ENCODE assay signal across 11 cellular contexts in the genomic region with DNA sequence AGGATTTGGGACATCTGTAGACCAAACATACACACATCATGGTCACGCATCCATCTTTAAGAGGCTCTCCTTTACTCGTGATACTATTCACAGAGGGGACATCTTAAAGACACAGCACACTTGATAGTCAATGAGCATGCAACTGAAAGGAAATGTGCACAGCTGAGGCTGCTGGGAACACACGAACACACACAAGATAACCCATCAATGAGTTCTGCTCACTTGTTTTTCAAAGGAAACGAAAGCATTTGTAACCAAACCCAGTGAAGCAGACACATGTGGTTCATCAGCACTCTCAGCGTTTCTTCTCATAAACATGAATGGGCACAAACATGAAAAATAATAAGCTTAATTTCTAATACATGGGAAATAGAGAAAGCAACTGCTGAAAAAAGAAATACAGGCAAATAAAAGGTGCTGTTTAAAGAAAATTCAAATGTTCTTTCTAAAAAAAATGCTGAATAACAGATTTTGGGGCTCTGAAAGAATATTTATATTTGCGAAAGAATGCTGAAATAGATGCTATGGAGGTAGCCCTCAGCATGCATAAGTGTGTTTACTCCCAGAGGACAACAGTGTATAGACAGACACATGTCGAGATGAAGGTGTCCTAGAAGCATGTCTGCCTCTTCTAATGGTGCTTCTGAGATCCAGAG. TPM values are rescaled to one million over a fixed set of nuclear protein-coding genes. Genes with fewer than 3 reads are reported as not detected.
DNase-seq lines count a peak whose midpoint lies in the region; ATAC-seq, FAIRE-seq and TF ChIP-seq lines count a peak whose summit lies in the region.
"Had no signal": no experiment of that assay in that cellular context is flagged by ENCODE, and none has a peak within 500 bp of the region (broad histone marks: within the 10 kb centered on the region; RNA-seq: fewer than 3 reads in every experiment).

No MANE protein-coding gene starts in this region.

- no peaks in the 10 kb centered on the region for H3K79me2 ChIP-seq in K562 (ENCODE audit: control insufficient read depth, insufficient read depth, low read length)

- H3K9ac ChIP-seq in K562 (ENCODE audit: insufficient read depth in 1 of 2, low read depth in 2 of 2, low read length in 2 of 2): no peak overlapping the region

- TF ChIP-seq CTCF in K562 (IDR thresholded peaks at IDR 0.05 in 2 of 3, conservative IDR thresholded peaks at IDR 0.05 in 1 of 3; ENCODE audit: insufficient read depth in 2 of 3, low read depth in 1 of 3, low read length in 3 of 3) (no peak), progenitor cell of endocrine pancreas (IDR thresholded peaks at IDR 0.05; ENCODE audit: unreplicated experiment) (no peak)

- no peak for TF ChIP-seq RAD21 in K562 (CRISPR knock-in tag; conservative IDR thresholded peaks at IDR 0.05 in 1 of 2, IDR thresholded peaks at IDR 0.05 in 1 of 2)

- no peaks in the 10 kb centered on the region for H3K27me3 Mint-ChIP-seq in progenitor cell of endocrine pancreas

- H3K4me1 Mint-ChIP-seq in progenitor cell of endocrine pancreas (ENCODE audit: low read depth): no peaks in the 10 kb centered on the region

- no peaks in the 10 kb centered on the region for H3K27me3 ChIP-seq in K562 (ENCODE audit: control insufficient read depth in 2 of 2, insufficient read depth in 2 of 2, low read length in 2 of 2)
- H3K27me3 ChIP-seq in MG63: no peaks in the 10 kb centered on the region

- H3K4me3 Mint-ChIP-seq in progenitor cell of endocrine pancreas (ENCODE audit: low read depth): no peak overlapping the region
- H3K4me3 Mint-ChIP-seq: activated naive CD4-positive, alpha-beta T cell treated with anti-CD3 and anti-CD28 coated beads, Interleukin-2, amount 50 U/mL, for 24 hours had no signal

- peaks cover 4% of the 10 kb centered on the region for H3K9me3 Mint-ChIP-seq in progenitor cell of endocrine pancreas (ENCODE audit: low read depth)

- no peaks in the 10 kb centered on the region for H4K20me1 ChIP-seq in K562 (replicated peaks; ENCODE audit: control insufficient read depth, insufficient read depth, low read length)

- H3K27ac ChIP-seq in K562 (ENCODE audit: extremely low read depth, low read depth, low read length): no peak overlapping the region

- peak overlapping the region; percentile 37; the same call in 1 of the 2 replicates for H2AFZ ChIP-seq in K562 (ENCODE audit: low read depth, low read length)

- no peak overlapping the region for H3K27ac Mint-ChIP-seq in progenitor cell of endocrine pancreas
- H3K27ac Mint-ChIP-seq: activated naive CD4-positive, alpha-beta T cell treated with anti-CD3 and anti-CD28 coated beads, Interleukin-2, amount 50 U/mL, for 24 hours had no signal

- H3K4me3 ChIP-seq in K562 (no peak overlapping the region), MG63 (no peak overlapping the region)

- TF ChIP-seq POLR2A in K562 (conservative IDR thresholded peaks at IDR 0.05): no peak

- DNase-seq in K562 (ENCODE audit: extremely low read depth in 1 of 4, low spot score in 3 of 4) (no peak), progenitor cell of endocrine pancreas (ENCODE audit: low spot score, unreplicated experiment) (no peak), MG63 (no peak), amygdala (lab: John Stamatoyannopoulos, UW) (no peak)
- DNase-seq: effector CD8-positive, alpha-beta T cell; NCI-H1436 treated with DMSO at 0.1 percent for 48 hours; small intestine had no signal

- CTCF ChIA-PET in K562 (lab: Yijun Ruan, JAX; ENCODE audit: low intra/inter-chr PET ratio): no interaction called here

- H3K36me3 ChIP-seq in K562 (ENCODE audit: control insufficient read depth, insufficient read depth, low read length): no peaks in the 10 kb centered on the region
- no peaks in the 10 kb centered on the region for H3K36me3 ChIP-seq in MG63

- POLR2A ChIA-PET in K562 (lab: Yijun Ruan, JAX): interaction anchor here (1.1 kb wide), 1 partner anchor 337 kb away, joined by 3 read pairs; no protein-coding TSS in a partner anchor

- no peaks in the 10 kb centered on the region for H3K9me1 ChIP-seq in K562 (ENCODE audit: control insufficient read depth, insufficient read depth, low read length)

- no peak for FAIRE-seq in K562 (lab: Jason Lieb, UNC)
- FAIRE-seq: small intestine had no signal

- in situ Hi-C loops in K562 (cut with MboI): no loop called here

- intact Hi-C loops in K562 (cut with micrococcal nuclease): loop anchor here (10.0 kb wide), 1 partner anchor 75 kb away; no protein-coding TSS in a partner anchor

- 19% methylated on average over 7 of the region's 7 CpGs for WGBS in K562 (ENCODE audit: insufficient coverage, low coverage, missing lambda C conversion rate)

- H3K9me3 ChIP-seq in K562 (replicated peaks; ENCODE audit: control insufficient read depth, insufficient read depth, low read depth, low read length): no peaks in the 10 kb centered on the region
- no peaks in the 10 kb centered on the region for H3K9me3 ChIP-seq in MG63

- no TSS peak for BruUV-seq in K562 (replicated peaks; lab: Mats Ljungman, UMichigan)

- H3K4me1 ChIP-seq in K562 (replicated peaks in 1 of 2; ENCODE audit: control insufficient read depth in 2 of 2, insufficient read depth in 2 of 2, low read length in 2 of 2): peaks cover 0 to 8% of the 10 kb centered on the region in 2 experiments; a peak in 3 of 5 replicates

- no peak overlapping the region; the same call in 1 of the 2 replicates for H3K4me2 ChIP-seq in K562 (ENCODE audit: insufficient read depth, low read length)

- TF ChIP-seq EP300 in K562 (IDR thresholded peaks at IDR 0.05; ENCODE audit: low read length): no peak

- H3K36me3 Mint-ChIP-seq in progenitor cell of endocrine pancreas (ENCODE audit: insufficient read depth): peaks cover 6% of the 10 kb centered on the region

- ATAC-seq in GM18517 (IDR thresholded peaks at IDR 0.05; ENCODE audit: unreplicated experiment): peak; percentile 75
- ATAC-seq in GM19468 (IDR thresholded peaks at IDR 0.05; ENCODE audit: extremely low read depth, unreplicated experiment): peak; percentile 87
- peak; percentile 81 for ATAC-seq in HG03039 (IDR thresholded peaks at IDR 0.05; ENCODE audit: unreplicated experiment)
- ATAC-seq in K562: no peak

TF ChIP-seq in K562, 482 proteins besides CTCF, POLR2A, EP300 and RAD21:
- TF ChIP-seq, protein P1, sequence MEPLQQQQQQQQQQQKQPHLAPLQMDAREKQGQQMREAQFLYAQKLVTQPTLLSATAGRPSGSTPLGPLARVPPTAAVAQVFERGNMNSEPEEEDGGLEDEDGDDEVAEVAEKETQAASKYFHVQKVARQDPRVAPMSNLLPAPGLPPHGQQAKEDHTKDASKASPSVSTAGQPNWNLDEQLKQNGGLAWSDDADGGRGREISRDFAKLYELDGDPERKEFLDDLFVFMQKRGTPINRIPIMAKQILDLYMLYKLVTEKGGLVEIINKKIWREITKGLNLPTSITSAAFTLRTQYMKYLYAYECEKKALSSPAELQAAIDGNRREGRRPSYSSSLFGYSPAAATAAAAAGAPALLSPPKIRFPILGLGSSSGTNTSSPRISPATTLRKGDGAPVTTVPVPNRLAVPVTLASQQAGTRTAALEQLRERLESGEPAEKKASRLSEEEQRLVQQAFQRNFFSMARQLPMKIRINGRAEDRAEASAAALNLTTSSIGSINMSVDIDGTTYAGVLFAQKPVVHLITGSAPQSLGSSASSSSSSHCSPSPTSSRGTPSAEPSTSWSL (CRISPR knock-in tag; IDR thresholded peaks at IDR 0.05; ENCODE audit: borderline replicate concordance): no peak
- TF ChIP-seq ZNF124 (CRISPR knock-in tag; IDR thresholded peaks at IDR 0.05): no peak
- TF ChIP-seq MAFG (tag; conservative IDR thresholded peaks at IDR 0.05): 0 out of 2 replicates have a peak, but pooled peaks have one; percentile 26
- peak; percentile 61; the same call in 1 of the 2 replicates for TF ChIP-seq C11orf30 (IDR thresholded peaks at IDR 0.05; ENCODE audit: low read depth)
- no peak for TF ChIP-seq CC2D1A (IDR thresholded peaks at IDR 0.05)
- peak; percentile 70 for TF ChIP-seq ZNF316 (IDR thresholded peaks at IDR 0.05)
- TF ChIP-seq, protein P2, sequence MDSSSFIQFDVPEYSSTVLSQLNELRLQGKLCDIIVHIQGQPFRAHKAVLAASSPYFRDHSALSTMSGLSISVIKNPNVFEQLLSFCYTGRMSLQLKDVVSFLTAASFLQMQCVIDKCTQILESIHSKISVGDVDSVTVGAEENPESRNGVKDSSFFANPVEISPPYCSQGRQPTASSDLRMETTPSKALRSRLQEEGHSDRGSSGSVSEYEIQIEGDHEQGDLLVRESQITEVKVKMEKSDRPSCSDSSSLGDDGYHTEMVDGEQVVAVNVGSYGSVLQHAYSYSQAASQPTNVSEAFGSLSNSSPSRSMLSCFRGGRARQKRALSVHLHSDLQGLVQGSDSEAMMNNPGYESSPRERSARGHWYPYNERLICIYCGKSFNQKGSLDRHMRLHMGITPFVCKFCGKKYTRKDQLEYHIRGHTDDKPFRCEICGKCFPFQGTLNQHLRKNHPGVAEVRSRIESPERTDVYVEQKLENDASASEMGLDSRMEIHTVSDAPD (CRISPR knock-in tag; IDR thresholded peaks at IDR 0.05): no peak

RNA-seq across cellular contexts. Expression of a gene that starts 59.7 kb away (rescaled TPM):
- not detected in 2 replicates for total RNA-seq in K562 (2011; cell fraction: chromatin; rRNA removed; ENCODE audit: low replicate concordance)
- total RNA-seq in K562 (2011; cell fraction: nucleolus; rRNA removed): not detected in 2 replicates
- 0.29 TPM in 1 of 2 replicates, not detected in the other for total RNA-seq in K562 (2011; cell fraction: nucleoplasm; rRNA removed)
- total RNA-seq in K562 (2014; rRNA removed): not detected in 2 replicates
- 0.07 and 0.10 TPM in 2 replicates for total RNA-seq in K562 (2014; rRNA removed; fragmentation: Illumina TruSeq; extraction: Trizol)
- not detected in 2 replicates for total RNA-seq in K562 (2015; rRNA removed; fragmentation: Illumina TruSeq; extraction: Trizol)
- total RNA-seq in K562 (2021): not detected in 2 replicates
- not detected in 2 replicates for polyA plus RNA-seq in K562 (2011; rRNA removed)
- 0.03 TPM in 1 of 2 replicates, not detected in the other for polyA plus RNA-seq in K562 (2011; cell fraction: cytosol; rRNA removed)
- polyA plus RNA-seq in K562 (2011; cell fraction: nucleus; rRNA removed): not detected in 2 replicates
- 0.09 and 0.18 TPM in 2 replicates for polyA plus RNA-seq in K562 (2012)
- polyA plus RNA-seq in K562 (2014; fragmentation: Illumina TruSeq; extraction: Trizol): 0.06 TPM in 1 of 2 replicates, not detected in the other
- polyA plus RNA-seq in K562 (2014; fragmentation: Nextera tagmentation; extraction: Ambion mirVana): under 1 TPM; 0.06 to 0.13 TPM
- 0.12 TPM in 1 of 2 replicates, not detected in the other for polyA plus RNA-seq in K562 (2014; rRNA removed)
- 0.21 TPM in 1 of 2 replicates, not detected in the other for polyA minus RNA-seq in K562 (2011; rRNA and poly(A)+ RNA removed)
- not detected in 2 replicates for polyA minus RNA-seq in K562 (2011; cell fraction: cytosol; rRNA and poly(A)+ RNA removed)
- not detected in 2 replicates for polyA minus RNA-seq in K562 (2011; cell fraction: nucleus; rRNA and poly(A)+ RNA removed)
- total RNA-seq in progenitor cell of endocrine pancreas: 0.12 and 0.91 TPM in 2 replicates
- total RNA-seq in MG63 (2014; rRNA removed; shearing (Covaris generic); ENCODE audit: low replicate concordance): not detected in 2 replicates
